19 cellular contexts compared by ENCODE assay signal in genomic region chr1:63945943-63946342, GRCh38.
"Had no signal": no experiment of that assay in that cellular context is flagged by ENCODE, and none has a peak within 500 bp of the region (broad histone marks: within the 10 kb centered on the region; RNA-seq: fewer than 3 reads in every experiment).

No MANE protein-coding gene starts in this region.

- H3K27ac ChIP-seq: KMS-11, SJCRH30 had no signal

- ATAC-seq: K562 had no signal

- H3K27ac Mint-ChIP-seq: IgD-negative memory B cell had no signal

- H3K4me3 ChIP-seq: K562, SJCRH30 had no signal

- H3K36me3 Mint-ChIP-seq: IgD-negative memory B cell had no signal

- H3K4me3 Mint-ChIP-seq: IgD-negative memory B cell had no signal

- H3K27me3 ChIP-seq: SJCRH30 had no signal

- H3K9me3 ChIP-seq: SJCRH30 had no signal

- DNase-seq: Kasumi-1, MM.1S, NCI-H1092 treated with DMSO at 0.1 percent for 48 hours, NCI-H1436, NCI-H187, NCI-H2029, NCI-H2081 treated with DMSO at 0.1 percent for 48 hours, NCI-H2171, NCI-H446, NCI-H510A, NCI-H524 treated with DMSO at 0.1 percent for 48 hours, NCI-H69, NCI-H774, RPMI8226, SHP77 treated with DMSO at 0.1 percent for 48 hours, SJCRH30 had no signal

- H3K4me1 Mint-ChIP-seq: IgD-negative memory B cell had no signal

- H3K36me3 ChIP-seq: SJCRH30 had no signal

- H3K9me3 Mint-ChIP-seq: IgD-negative memory B cell had no signal

- H3K4me1 ChIP-seq: SJCRH30 had no signal
